39 cellular contexts compared by ENCODE assay signal in genomic region chr7:19099194-19099593, GRCh38. TPM values are rescaled to one million over a fixed set of nuclear protein-coding genes. Genes with fewer than 3 reads are reported as not detected.
"Had no signal": no experiment of that assay in that cellular context is flagged by ENCODE, and none has a peak within 500 bp of the region (broad histone marks: within the 10 kb centered on the region; RNA-seq: fewer than 3 reads in every experiment).

No MANE protein-coding gene starts in this region.

- H3K79me2 ChIP-seq: hepatocyte had no signal

- H3K27ac ChIP-seq: brain microvascular endothelial cell, esophagus muscularis mucosa, gastroesophageal sphincter, heart right ventricle, hepatocyte had no signal

- H3K9me3 Mint-ChIP-seq: activated CD4-positive, alpha-beta T cell treated with anti-CD3 and anti-CD28 coated beads, Interleukin-2, amount 10 ng/mL, durations not matched to agents 24 days and 14 days; activated naive CD4-positive, alpha-beta T cell treated with anti-CD3 and anti-CD28 coated beads, Interleukin-2, amount 10 ng/mL, durations not matched to agents 7 days and 5 days; activated naive CD8-positive, alpha-beta T cell treated with anti-CD3 and anti-CD28 coated beads, Interleukin-2, amount 10 ng/mL, durations not matched to agents 7 days and 5 days; activated T-helper 1 cell treated with anti-CD3 and anti-CD28 coated beads, Interleukin-12 subunit alpha, Interleukin-12 subunit beta, Interleukin-2, Interleukin-4 antibody, amounts not matched to agents 30 ng/mL and 10 ng/mL and 1 ng/mL, durations not matched to agents 14 hours and 24 hours and 36 hours; activated T-helper 2 cell treated with anti-CD3 and anti-CD28 coated beads, Interferon-gamma antibody, Interleukin-2, Interleukin-4, amounts not matched to agents 10 μg/mL and 5 μg/mL and 100 μg/mL, durations not matched to agents 14 hours and 24 hours and 36 hours; effector memory CD8-positive, alpha-beta T cell; T-helper 2 cell treated with Interferon-gamma antibody and Interleukin-4, amounts not matched to agents 5 μg/mL and 100 μg/mL, for 36 hours had no signal

- H3K36me3 ChIP-seq: brain microvascular endothelial cell, esophagus muscularis mucosa, gastroesophageal sphincter, heart right ventricle had no signal

- H3K4me1 ChIP-seq: esophagus muscularis mucosa, gastroesophageal sphincter, heart right ventricle had no signal

- ATAC-seq: activated CD4-positive, alpha-beta T cell treated with anti-CD3 and anti-CD28 coated beads for 36 hours; activated CD8-positive, alpha-beta memory T cell treated with anti-CD3 and anti-CD28 coated beads, Interleukin-2, amount 10 ng/mL, durations not matched to agents 7 days and 5 days; activated CD8-positive, alpha-beta T cell treated with anti-CD3 and anti-CD28 coated beads, Interleukin-2, amount 10 ng/mL, durations not matched to agents 7 days and 5 days; activated naive CD4-positive, alpha-beta T cell treated with anti-CD3 and anti-CD28 coated beads, Interleukin-2, amount 50 U/mL, for 72 hours; effector memory CD8-positive, alpha-beta T cell; gastroesophageal sphincter; heart right ventricle; T-helper 17 cell had no signal

- H3K36me3 Mint-ChIP-seq: activated CD4-positive, alpha-beta memory T cell treated with anti-CD3 and anti-CD28 coated beads for 36 hours; activated CD8-positive, alpha-beta memory T cell treated with anti-CD3 and anti-CD28 coated beads, Interleukin-2, amount 10 ng/mL, durations not matched to agents 7 days and 5 days; activated naive CD4-positive, alpha-beta T cell treated with anti-CD3 and anti-CD28 coated beads, Interleukin-2, amount 10 ng/mL, durations not matched to agents 7 days and 5 days; activated naive CD8-positive, alpha-beta T cell treated with anti-CD3 and anti-CD28 coated beads, Interleukin-2, amount 10 ng/mL, durations not matched to agents 7 days and 5 days had no signal

- H3K27me3 Mint-ChIP-seq: activated naive CD4-positive, alpha-beta T cell treated with anti-CD3 and anti-CD28 coated beads, Interleukin-2, amount 10 ng/mL, durations not matched to agents 7 days and 5 days had no signal

- H3K4me3 ChIP-seq: esophagus muscularis mucosa, gastroesophageal sphincter, heart right ventricle, hepatocyte had no signal

- H3K4me1 Mint-ChIP-seq: activated CD4-positive, alpha-beta T cell treated with anti-CD3 and anti-CD28 coated beads for 36 hours; activated CD4-positive, alpha-beta T cell treated with anti-CD3 and anti-CD28 coated beads, Interleukin-2, amount 10 ng/mL, durations not matched to agents 24 days and 14 days; activated CD8-positive, alpha-beta memory T cell treated with anti-CD3 and anti-CD28 coated beads, Interleukin-2, amount 10 ng/mL, durations not matched to agents 7 days and 5 days; activated naive CD4-positive, alpha-beta T cell treated with anti-CD3 and anti-CD28 coated beads, Interleukin-2, amount 10 ng/mL, durations not matched to agents 7 days and 5 days; activated naive CD8-positive, alpha-beta T cell treated with anti-CD3 and anti-CD28 coated beads, Interleukin-2, amount 10 ng/mL, durations not matched to agents 7 days and 5 days; T-helper 17 cell had no signal

- DNase-seq: activated CD4-positive, alpha-beta memory T cell treated with anti-CD3 and anti-CD28 coated beads for 36 hours; activated CD4-positive, alpha-beta T cell treated with anti-CD3 and anti-CD28 coated beads for 36 hours; activated CD4-positive, alpha-beta T cell treated with anti-CD3 and anti-CD28 coated beads, Interleukin-2, amount 10 ng/mL, durations not matched to agents 24 days and 14 days; activated CD4-positive, CD25-positive, alpha-beta regulatory T cell; activated CD4-positive, CD25-positive, alpha-beta regulatory T cell treated with anti-CD3 and anti-CD28 coated beads, Interleukin-2, amount 50 U/mL, for 72 hours; activated CD8-positive, alpha-beta memory T cell treated with anti-CD3 and anti-CD28 coated beads, Interleukin-2, amount 10 ng/mL, durations not matched to agents 7 days and 5 days; activated CD8-positive, alpha-beta memory T cell treated with anti-CD3 and anti-CD28 coated beads, Interleukin-2, amount 50 U/mL, for 4 hours; activated CD8-positive, alpha-beta T cell treated with anti-CD3 and anti-CD28 coated beads, Interleukin-2, amount 10 ng/mL, durations not matched to agents 7 days and 5 days; activated effector memory CD4-positive, alpha-beta T cell treated with anti-CD3 and anti-CD28 coated beads, Interleukin-2, amount 50 U/mL, for 16 hours; activated naive CD4-positive, alpha-beta T cell; activated naive CD4-positive, alpha-beta T cell treated with anti-CD3 and anti-CD28 coated beads, Interleukin-2, amount 10 ng/mL, durations not matched to agents 7 days and 5 days; activated naive CD8-positive, alpha-beta T cell treated with anti-CD3 and anti-CD28 coated beads, Interleukin-2, amount 10 ng/mL, durations not matched to agents 7 days and 5 days; activated T-cell treated with anti-CD3 and anti-CD28 coated beads, Interleukin-2, amount 50 U/mL, for 1 hour; activated T-cell treated with anti-CD3 and anti-CD28 coated beads, Interleukin-2, amount 50 U/mL, for 48 hours; brain microvascular endothelial cell; cortex of kidney; dermis blood vessel endothelial cell; effector CD4-positive, alpha-beta T cell; effector memory CD8-positive, alpha-beta T cell; erythroblast; foreskin melanocyte; heart right ventricle; T-helper 17 cell; T1000 had no signal

- H3K9me3 ChIP-seq: esophagus muscularis mucosa, gastroesophageal sphincter, heart right ventricle had no signal

- H3K4me3 Mint-ChIP-seq: activated CD4-positive, alpha-beta memory T cell treated with anti-CD3 and anti-CD28 coated beads for 36 hours; activated CD4-positive, alpha-beta T cell treated with anti-CD3 and anti-CD28 coated beads for 36 hours; activated CD4-positive, alpha-beta T cell treated with anti-CD3 and anti-CD28 coated beads, Interleukin-2, amount 10 ng/mL, durations not matched to agents 24 days and 14 days; activated CD8-positive, alpha-beta memory T cell treated with anti-CD3 and anti-CD28 coated beads, Interleukin-2, amount 10 ng/mL, durations not matched to agents 7 days and 5 days; activated CD8-positive, alpha-beta T cell treated with anti-CD3 and anti-CD28 coated beads, Interleukin-2, amount 10 ng/mL, durations not matched to agents 7 days and 5 days; activated naive CD4-positive, alpha-beta T cell treated with anti-CD3 and anti-CD28 coated beads, Interleukin-2, amount 10 ng/mL, durations not matched to agents 7 days and 5 days; activated naive CD8-positive, alpha-beta T cell treated with anti-CD3 and anti-CD28 coated beads, Interleukin-2, amount 10 ng/mL, durations not matched to agents 7 days and 5 days; activated T-helper 1 cell treated with anti-CD3 and anti-CD28 coated beads, Interleukin-12 subunit alpha, Interleukin-12 subunit beta, Interleukin-2, Interleukin-4 antibody, amounts not matched to agents 30 ng/mL and 10 ng/mL and 1 ng/mL, durations not matched to agents 14 hours and 24 hours and 36 hours; effector memory CD8-positive, alpha-beta T cell; T-helper 17 cell; T-helper 2 cell treated with Interferon-gamma antibody and Interleukin-4, amounts not matched to agents 5 μg/mL and 100 μg/mL, for 36 hours had no signal

- H2AFZ ChIP-seq: hepatocyte had no signal

- H3K27me3 ChIP-seq: brain microvascular endothelial cell had no signal

- H3K4me2 ChIP-seq: hepatocyte had no signal

- H3K27ac Mint-ChIP-seq: activated CD4-positive, alpha-beta memory T cell treated with anti-CD3 and anti-CD28 coated beads for 36 hours; activated CD4-positive, alpha-beta T cell treated with anti-CD3 and anti-CD28 coated beads for 36 hours; activated CD4-positive, alpha-beta T cell treated with anti-CD3 and anti-CD28 coated beads, Interleukin-2, amount 10 ng/mL, durations not matched to agents 24 days and 14 days; activated CD8-positive, alpha-beta memory T cell treated with anti-CD3 and anti-CD28 coated beads, Interleukin-2, amount 10 ng/mL, durations not matched to agents 7 days and 5 days; activated CD8-positive, alpha-beta T cell treated with anti-CD3 and anti-CD28 coated beads, Interleukin-2, amount 10 ng/mL, durations not matched to agents 7 days and 5 days; activated naive CD4-positive, alpha-beta T cell treated with anti-CD3 and anti-CD28 coated beads, Interleukin-2, amount 10 ng/mL, durations not matched to agents 7 days and 5 days; activated naive CD4-positive, alpha-beta T cell treated with anti-CD3 and anti-CD28 coated beads, Interleukin-2, amount 50 U/mL, for 72 hours; activated naive CD8-positive, alpha-beta T cell treated with anti-CD3 and anti-CD28 coated beads, Interleukin-2, amount 10 ng/mL, durations not matched to agents 7 days and 5 days; activated T-helper 1 cell treated with anti-CD3 and anti-CD28 coated beads, Interleukin-12 subunit alpha, Interleukin-12 subunit beta, Interleukin-2, Interleukin-4 antibody, amounts not matched to agents 30 ng/mL and 10 ng/mL and 1 ng/mL, durations not matched to agents 14 hours and 24 hours and 36 hours; activated T-helper 2 cell treated with anti-CD3 and anti-CD28 coated beads, Interferon-gamma antibody, Interleukin-2, Interleukin-4, amounts not matched to agents 10 μg/mL and 5 μg/mL and 100 μg/mL, durations not matched to agents 14 hours and 24 hours and 36 hours; effector memory CD8-positive, alpha-beta T cell; T-helper 17 cell; T-helper 2 cell treated with Interferon-gamma antibody and Interleukin-4, amounts not matched to agents 5 μg/mL and 100 μg/mL, for 36 hours had no signal

RNA-seq across cellular contexts. Expression of gene TWIST1, which starts 18.2 kb away (rescaled TPM):
- total RNA-seq: activated CD8-positive, alpha-beta T cell treated with anti-CD3 and anti-CD28 coated beads, Interleukin-2, amount 10 ng/mL, durations not matched to agents 7 days and 5 days; activated naive CD4-positive, alpha-beta T cell treated with anti-CD3 and anti-CD28 coated beads, Interleukin-2, amount 50 U/mL, for 72 hours; activated naive CD8-positive, alpha-beta T cell treated with anti-CD3 and anti-CD28 coated beads, Interleukin-2, amount 10 ng/mL, durations not matched to agents 7 days and 5 days; dermis blood vessel endothelial cell; T-helper 17 cell had no signal

RNA-seq across cellular contexts. Expression of gene FERD3L, which starts 46.0 kb away (rescaled TPM):
- total RNA-seq: activated CD4-positive, alpha-beta memory T cell treated with anti-CD3 and anti-CD28 coated beads for 36 hours; activated CD4-positive, alpha-beta T cell treated with anti-CD3 and anti-CD28 coated beads for 36 hours; activated CD4-positive, alpha-beta T cell treated with anti-CD3 and anti-CD28 coated beads, Interleukin-2, amount 10 ng/mL, durations not matched to agents 24 days and 14 days; activated CD8-positive, alpha-beta memory T cell treated with anti-CD3 and anti-CD28 coated beads for 36 hours; activated CD8-positive, alpha-beta memory T cell treated with anti-CD3 and anti-CD28 coated beads, Interleukin-2, amount 10 ng/mL, durations not matched to agents 7 days and 5 days; activated CD8-positive, alpha-beta T cell treated with anti-CD3 and anti-CD28 coated beads, Interleukin-2, amount 10 ng/mL, durations not matched to agents 7 days and 5 days; activated naive CD4-positive, alpha-beta T cell treated with anti-CD3 and anti-CD28 coated beads, Interleukin-2, amount 50 U/mL, for 72 hours; activated naive CD8-positive, alpha-beta T cell treated with anti-CD3 and anti-CD28 coated beads, Interleukin-2, amount 10 ng/mL, durations not matched to agents 7 days and 5 days; activated T-helper 1 cell treated with anti-CD3 and anti-CD28 coated beads, Interleukin-12 subunit alpha, Interleukin-12 subunit beta, Interleukin-2, Interleukin-4 antibody, amounts not matched to agents 30 ng/mL and 10 ng/mL and 1 ng/mL, durations not matched to agents 14 hours and 24 hours and 36 hours; activated T-helper 2 cell treated with anti-CD3 and anti-CD28 coated beads, Interferon-gamma antibody, Interleukin-2, Interleukin-4, amounts not matched to agents 10 μg/mL and 5 μg/mL and 100 μg/mL, durations not matched to agents 14 hours and 24 hours and 36 hours; astrocyte; bronchial epithelial cell; cardiac septum; chondrocyte; dermis blood vessel endothelial cell; esophagus muscularis mucosa; fibroblast of lung; fibroblast of villous mesenchyme; gastroesophageal sphincter; glomerular endothelial cell; heart right ventricle; hepatocyte; T-helper 17 cell had no signal
- polyA plus RNA-seq: fibroblast of lung, hepatocyte had no signal
